In the genomic region with DNA sequence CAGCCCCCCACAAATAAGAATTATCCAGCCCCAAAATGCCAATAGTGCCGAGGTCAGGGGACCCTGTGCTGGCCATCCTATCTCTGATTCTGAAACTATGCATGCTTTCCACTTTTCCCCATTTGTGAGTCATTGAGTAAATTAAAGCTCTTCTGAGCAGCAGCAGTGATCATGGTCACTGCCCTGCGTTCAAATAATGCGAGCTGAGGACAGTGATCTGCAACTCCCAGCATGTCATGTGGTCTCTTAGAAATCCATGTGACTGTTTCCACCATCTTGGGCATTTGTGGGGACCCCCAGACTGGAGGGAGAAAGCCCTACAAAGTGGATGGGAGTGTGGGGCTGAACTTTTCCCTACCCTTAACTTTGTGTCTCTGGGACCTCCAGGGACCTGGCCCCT, we compare ENCODE assay signal across 24 cellular contexts. TPM values are rescaled to one million over a fixed set of nuclear protein-coding genes. Genes with fewer than 3 reads are reported as not detected.
"Had no signal": no experiment of that assay in that cellular context is flagged by ENCODE, and none has a peak within 500 bp of the region (broad histone marks: within the 10 kb centered on the region; RNA-seq: fewer than 3 reads in every experiment).

No MANE protein-coding gene starts in this region.

- H3K27ac Mint-ChIP-seq: activated CD4-positive, alpha-beta T cell treated with anti-CD3 and anti-CD28 coated beads, Interleukin-2, amount 10 ng/mL, durations not matched to agents 7 days and 5 days; activated CD8-positive, alpha-beta memory T cell treated with anti-CD3 and anti-CD28 coated beads, Interleukin-2, amount 10 ng/mL, durations not matched to agents 7 days and 5 days; activated CD8-positive, alpha-beta T cell treated with anti-CD3 and anti-CD28 coated beads for 36 hours; activated naive CD4-positive, alpha-beta T cell treated with anti-CD3 and anti-CD28 coated beads, Interleukin-2, amount 50 U/mL, for 72 hours; endodermal cell; natural killer cell treated with Interleukin-12 subunit alpha and Interleukin-12 subunit beta and Interleukin-15 and Interleukin-18, amount 100 ng/mL, for 72 hours; stimulated activated effector memory CD8-positive, alpha-beta T cell treated with anti-CD3 and anti-CD28 coated beads, Interleukin-12 subunit alpha, Interleukin-12 subunit beta, amount 100 ng/mL, for 72 hours had no signal

- H3K4me3 ChIP-seq: breast epithelium, coronary artery, esophagus squamous epithelium, gastrocnemius medialis, ovary, psoas muscle, right atrium auricular region, stomach, suprapubic skin, transverse colon had no signal

- H3K36me3 Mint-ChIP-seq: activated CD8-positive, alpha-beta memory T cell treated with anti-CD3 and anti-CD28 coated beads, Interleukin-2, amount 10 ng/mL, durations not matched to agents 7 days and 5 days; activated naive CD4-positive, alpha-beta T cell treated with anti-CD3 and anti-CD28 coated beads, Interleukin-2, amount 50 U/mL, for 72 hours; natural killer cell treated with Interleukin-12 subunit alpha and Interleukin-12 subunit beta and Interleukin-15 and Interleukin-18, amount 100 ng/mL, for 72 hours; stimulated activated effector memory CD8-positive, alpha-beta T cell treated with anti-CD3 and anti-CD28 coated beads, Interleukin-12 subunit alpha, Interleukin-12 subunit beta, amount 100 ng/mL, for 72 hours had no signal

- H3K9me3 Mint-ChIP-seq: activated CD4-positive, alpha-beta T cell treated with anti-CD3 and anti-CD28 coated beads, Interleukin-2, amount 10 ng/mL, durations not matched to agents 7 days and 5 days; activated CD8-positive, alpha-beta T cell treated with anti-CD3 and anti-CD28 coated beads for 36 hours; activated naive CD4-positive, alpha-beta T cell treated with anti-CD3 and anti-CD28 coated beads, Interleukin-2, amount 50 U/mL, for 72 hours; endodermal cell; natural killer cell treated with Interleukin-12 subunit alpha and Interleukin-12 subunit beta and Interleukin-15 and Interleukin-18, amount 100 ng/mL, for 72 hours; stimulated activated effector memory CD8-positive, alpha-beta T cell treated with anti-CD3 and anti-CD28 coated beads, Interleukin-12 subunit alpha, Interleukin-12 subunit beta, amount 100 ng/mL, for 72 hours had no signal

- H3K9me3 ChIP-seq: breast epithelium, esophagus squamous epithelium, gastrocnemius medialis, ovary, psoas muscle, right atrium auricular region, stomach, suprapubic skin, transverse colon had no signal

- H3K4me3 Mint-ChIP-seq: activated CD4-positive, alpha-beta T cell treated with anti-CD3 and anti-CD28 coated beads, Interleukin-2, amount 10 ng/mL, durations not matched to agents 7 days and 5 days; activated CD8-positive, alpha-beta memory T cell treated with anti-CD3 and anti-CD28 coated beads, Interleukin-2, amount 10 ng/mL, durations not matched to agents 7 days and 5 days; activated CD8-positive, alpha-beta T cell treated with anti-CD3 and anti-CD28 coated beads for 36 hours; endodermal cell; natural killer cell treated with Interleukin-12 subunit alpha and Interleukin-12 subunit beta and Interleukin-15 and Interleukin-18, amount 100 ng/mL, for 72 hours; stimulated activated effector memory CD8-positive, alpha-beta T cell treated with anti-CD3 and anti-CD28 coated beads, Interleukin-12 subunit alpha, Interleukin-12 subunit beta, amount 100 ng/mL, for 72 hours had no signal

- H3K36me3 ChIP-seq: breast epithelium, gastrocnemius medialis, ovary, right atrium auricular region, transverse colon had no signal

- H3K27ac ChIP-seq: breast epithelium, coronary artery, esophagus squamous epithelium, gastrocnemius medialis, ovary, psoas muscle, right atrium auricular region, stomach, suprapubic skin, WERI-Rb-1 had no signal

- DNase-seq: activated CD4-positive, alpha-beta T cell treated with anti-CD3 and anti-CD28 coated beads, Interleukin-2, amount 10 ng/mL, durations not matched to agents 7 days and 5 days; activated CD4-positive, CD25-positive, alpha-beta regulatory T cell treated with anti-CD3 and anti-CD28 coated beads, Interleukin-2, amount 50 U/mL, for 72 hours; activated CD8-positive, alpha-beta memory T cell treated with anti-CD3 and anti-CD28 coated beads, Interleukin-2, amount 10 ng/mL, durations not matched to agents 7 days and 5 days; activated CD8-positive, alpha-beta T cell treated with anti-CD3 and anti-CD28 coated beads for 36 hours; activated T-cell treated with anti-CD3 and anti-CD28 coated beads for 4 hours; cerebellar nuclear complex; endodermal cell; esophagus squamous epithelium; gastrocnemius medialis; left ventricle myocardium superior; mammary epithelial cell; ovary; psoas muscle; stimulated activated CD4-positive, alpha-beta T cell treated with anti-CD3 and anti-CD28 coated beads, Interleukin-2, amount 100 ng/mL, for 24 hours; stomach; transverse colon; WERI-Rb-1 had no signal

- H3K27me3 Mint-ChIP-seq: activated CD4-positive, alpha-beta T cell treated with anti-CD3 and anti-CD28 coated beads, Interleukin-2, amount 10 ng/mL, durations not matched to agents 7 days and 5 days; activated CD8-positive, alpha-beta T cell treated with anti-CD3 and anti-CD28 coated beads for 36 hours had no signal

- H3K4me1 ChIP-seq: breast epithelium, psoas muscle had no signal

- H3K4me1 Mint-ChIP-seq: activated CD8-positive, alpha-beta memory T cell treated with anti-CD3 and anti-CD28 coated beads, Interleukin-2, amount 10 ng/mL, durations not matched to agents 7 days and 5 days; stimulated activated effector memory CD8-positive, alpha-beta T cell treated with anti-CD3 and anti-CD28 coated beads, Interleukin-12 subunit alpha, Interleukin-12 subunit beta, amount 100 ng/mL, for 72 hours had no signal

- H3K27me3 ChIP-seq: breast epithelium, gastrocnemius medialis, ovary, right atrium auricular region, transverse colon had no signal

RNA-seq across cellular contexts. Expression of a gene that starts 53.8 kb away (rescaled TPM):
- total RNA-seq: natural killer cell treated with Interleukin-12 subunit alpha and Interleukin-12 subunit beta and Interleukin-15 and Interleukin-18, amount 100 ng/mL, for 72 hours had no signal
